ENCODE assay signal across 4 cellular contexts in the genomic region with DNA sequence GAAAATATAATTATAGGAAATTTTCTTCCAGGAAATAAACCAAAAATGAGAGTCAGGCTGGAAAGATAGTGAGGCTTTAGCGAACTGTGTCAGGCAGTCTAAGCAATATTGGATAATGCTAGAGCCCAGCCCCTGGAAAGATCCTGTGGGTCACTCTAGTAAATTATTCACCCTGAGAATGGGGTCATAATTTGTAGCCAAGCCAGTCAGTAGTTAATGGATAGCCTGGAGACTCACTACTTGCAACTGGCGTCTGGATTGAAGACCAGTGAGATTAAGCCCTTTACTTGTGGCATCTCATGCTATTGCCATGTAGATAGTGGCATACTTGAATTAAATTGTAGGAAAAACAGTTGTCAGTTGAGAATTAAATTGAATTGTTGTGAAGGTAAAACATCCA. TPM values are rescaled to one million over a fixed set of nuclear protein-coding genes. Genes with fewer than 3 reads are reported as not detected.
"Had no signal": no experiment of that assay in that cellular context is flagged by ENCODE, and none has a peak within 500 bp of the region (broad histone marks: within the 10 kb centered on the region; RNA-seq: fewer than 3 reads in every experiment).

No MANE protein-coding gene starts in this region.

RNA-seq across cellular contexts. Expression of a gene that starts 51.0 kb away (rescaled TPM):
- total RNA-seq: HT1080, K562, M059J, SK-MEL-5 had no signal
